In genomic region chr9:134452728-134453127, GRCh38 we compare ENCODE assay signal across 19 cellular contexts.
DNase-seq lines count a peak whose midpoint lies in the region; ATAC-seq, FAIRE-seq and TF ChIP-seq lines count a peak whose summit lies in the region.
"Had no signal": no experiment of that assay in that cellular context is flagged by ENCODE, and none has a peak within 500 bp of the region (broad histone marks: within the 10 kb centered on the region; RNA-seq: fewer than 3 reads in every experiment).

No MANE protein-coding gene starts in this region.

- no peaks in the 10 kb centered on the region for H3K27me3 Mint-ChIP-seq in CD8-positive, alpha-beta memory T cell
- peaks cover 3 to 10% (median 4%) of the 10 kb centered on the region in 3 donors for H3K27me3 Mint-ChIP-seq in immature natural killer cell (ENCODE audit: low read depth in 3 of 3)
- peaks cover 3% of the 10 kb centered on the region for H3K27me3 Mint-ChIP-seq in endodermal cell (ENCODE audit: insufficient read depth)
- H3K27me3 Mint-ChIP-seq: B cell had no signal

- TF ChIP-seq CTCF in HepG2 (CRISPR knock-in tag; IDR thresholded peaks at IDR 0.05) = no peak
- no peak for TF ChIP-seq CTCF in right lobe of liver (IDR thresholded peaks at IDR 0.05)
- no peak for TF ChIP-seq CTCF in endodermal cell (conservative IDR thresholded peaks at IDR 0.05)

- H3K36me3 Mint-ChIP-seq in CD8-positive, alpha-beta memory T cell = no peaks in the 10 kb centered on the region
- H3K36me3 Mint-ChIP-seq in immature natural killer cell (peaks cover 0 to 2% (median 0%) of the 10 kb centered on the region in 3 donors), endodermal cell (ENCODE audit: low read depth) (no peaks in the 10 kb centered on the region)
- H3K36me3 Mint-ChIP-seq: CD8-positive, alpha-beta T cell had no signal

- ATAC-seq in HepG2 = no peak
- ATAC-seq in right lobe of liver = no peak
- no peak for ATAC-seq in GM18873 (IDR thresholded peaks at IDR 0.05; ENCODE audit: low FRiP score, unreplicated experiment)
- ATAC-seq: CD8-positive, alpha-beta T cell; HCT116; K562 had no signal

- H3K9me3 ChIP-seq in HepG2 (ENCODE audit: low read length) (peaks cover 16% of the 10 kb centered on the region), right lobe of liver (no peaks in the 10 kb centered on the region), endodermal cell (ENCODE audit: control insufficient read depth, low read length) (peaks cover 3% of the 10 kb centered on the region)
- H3K9me3 ChIP-seq in CD8-positive, alpha-beta memory T cell (ENCODE audit: low read length) = no peaks in the 10 kb centered on the region

- TF ChIP-seq POLR2A in HepG2 (IDR thresholded peaks at IDR 0.05; ENCODE audit: insufficient read depth in 1 of 2, low read depth in 2 of 2, low read length in 2 of 2) (no peak), right lobe of liver (IDR thresholded peaks at IDR 0.05) (no peak)

- H3K27ac Mint-ChIP-seq in CD8-positive, alpha-beta memory T cell = peak overlapping the region in 5 of 8 donors; percentile 32 to 84 (median 54)
- peak overlapping the region in 4 of 6 donors; percentile 48 to 70 (median 60) for H3K27ac Mint-ChIP-seq in immature natural killer cell
- no peak overlapping the region for H3K27ac Mint-ChIP-seq in endodermal cell
- H3K27ac Mint-ChIP-seq: CD8-positive, alpha-beta T cell had no signal

- no peak for FAIRE-seq in HepG2 (lab: Jason Lieb, UNC)
- FAIRE-seq: G401.6, GM12892, GM18507, K562 had no signal

- intact Hi-C loops in HepG2 (cut with micrococcal nuclease; ENCODE audit: unreplicated experiment) = no loop called here
- intact Hi-C loops in right lobe of liver (cut with DNase I) = loop anchor here in 1 of 2 donors (10.0 kb wide), 1 partner anchor 282 kb away; no protein-coding TSS in a partner anchor

- peaks cover 0 to 25% of the 10 kb centered on the region in 2 experiments; a peak in 4 of 5 replicates for H3K27me3 ChIP-seq in HepG2 (ENCODE audit: control insufficient read depth in 1 of 2, insufficient read depth in 2 of 2, low read length in 2 of 2)
- H3K27me3 ChIP-seq in right lobe of liver = no peaks in the 10 kb centered on the region
- H3K27me3 ChIP-seq in CD8-positive, alpha-beta memory T cell (ENCODE audit: insufficient read depth, low read length, poor library complexity, severe bottlenecking) = no peaks in the 10 kb centered on the region
- peaks cover 5% of the 10 kb centered on the region for H3K27me3 ChIP-seq in endodermal cell (ENCODE audit: control insufficient read depth, insufficient read depth, low read length, poor library complexity, severe bottlenecking)

- no peak overlapping the region for H3K9ac ChIP-seq in HepG2 (ENCODE audit: insufficient read depth, low read depth, low read length)
- no peak overlapping the region for H3K9ac ChIP-seq in endodermal cell (ENCODE audit: extremely low read depth, low read length, poor library complexity, severe bottlenecking)

- POLR2A ChIA-PET in HepG2 (lab: Yijun Ruan, JAX) = no interaction called here
- POLR2A ChIA-PET in CD8-positive, alpha-beta memory T cell (lab: Charles Lee) = no interaction called here

- H3K36me3 ChIP-seq in HepG2 (replicated peaks in 1 of 2; ENCODE audit: control insufficient read depth in 1 of 2, insufficient read depth in 2 of 2, low read length in 2 of 2) (no peaks in the 10 kb centered on the region), right lobe of liver (no peaks in the 10 kb centered on the region), endodermal cell (ENCODE audit: control insufficient read depth, insufficient read depth, low read length) (no peaks in the 10 kb centered on the region)
- H3K36me3 ChIP-seq in CD8-positive, alpha-beta memory T cell (ENCODE audit: insufficient read depth, low read length) = no peaks in the 10 kb centered on the region

- H4K20me1 ChIP-seq in HepG2 (ENCODE audit: insufficient read depth, low read length) = no peaks in the 10 kb centered on the region

- no peak for TF ChIP-seq RAD21 in HepG2 (CRISPR knock-in tag; IDR thresholded peaks at IDR 0.05)

- peaks cover 3 to 9% (median 4%) of the 10 kb centered on the region in 5 donors for H3K9me3 Mint-ChIP-seq in CD8-positive, alpha-beta memory T cell
- peaks cover 0 to 10% (median 4%) of the 10 kb centered on the region in 6 donors for H3K9me3 Mint-ChIP-seq in immature natural killer cell
- peaks cover 18% of the 10 kb centered on the region for H3K9me3 Mint-ChIP-seq in endodermal cell

- peak overlapping the region in 1 of 7 donors; percentile 27 for H3K4me3 Mint-ChIP-seq in CD8-positive, alpha-beta memory T cell
- H3K4me3 Mint-ChIP-seq in immature natural killer cell (no peak overlapping the region), endodermal cell (no peak overlapping the region)
- H3K4me3 Mint-ChIP-seq: B cell; CD8-positive, alpha-beta T cell had no signal

- H2AFZ ChIP-seq in HepG2 (ENCODE audit: low read length) = no peak overlapping the region

- TF ChIP-seq EP300 in HepG2 (IDR thresholded peaks at IDR 0.05; ENCODE audit: low read depth in 2 of 2, low read length in 2 of 2) (no peak), HepG2 (CRISPR knock-in tag; IDR thresholded peaks at IDR 0.05; ENCODE audit: borderline replicate concordance) (no peak)

- 25% methylated on average over 4 of the region's 4 CpGs for WGBS in HepG2 (ENCODE audit: low lambda C conversion rate)
- 100% methylated on average over 2 of the region's 4 CpGs for WGBS in right lobe of liver (ENCODE audit: insufficient coverage, low coverage, low lambda C conversion rate, missing lambda C conversion rate)
- 97 to 100% methylated on average over 3 to 4 of the region's 4 CpGs for WGBS in endodermal cell (ENCODE audit: insufficient coverage in 1 of 2, insufficient read length in 1 of 2), 2 experiments

- H3K27ac ChIP-seq in HepG2 (ENCODE audit: extremely low read length, insufficient read depth, low read length) = no peak overlapping the region
- no peak overlapping the region for H3K27ac ChIP-seq in right lobe of liver
- no peak overlapping the region for H3K27ac ChIP-seq in CD8-positive, alpha-beta memory T cell (ENCODE audit: low read depth, low read length)
- no peak overlapping the region for H3K27ac ChIP-seq in endodermal cell (ENCODE audit: low read depth, low read length)
- H3K27ac ChIP-seq: C4-2B had no signal

- H3K4me3 ChIP-seq in HepG2 (replicated peaks in 1 of 3; ENCODE audit: insufficient read depth in 1 of 3, low read depth in 2 of 3, low read length in 3 of 3) (no peak overlapping the region), right lobe of liver (no peak overlapping the region), endodermal cell (ENCODE audit: low read length) (no peak overlapping the region)
- no peak overlapping the region for H3K4me3 ChIP-seq in CD8-positive, alpha-beta memory T cell (ENCODE audit: low read length)
- H3K4me3 ChIP-seq: K562 had no signal

- peaks cover 14 to 19% (median 14%) of the 10 kb centered on the region in 3 donors for H3K4me1 Mint-ChIP-seq in CD8-positive, alpha-beta memory T cell
- H3K4me1 Mint-ChIP-seq in immature natural killer cell = peaks cover 19 to 20% of the 10 kb centered on the region in 2 donors
- H3K4me1 Mint-ChIP-seq in endodermal cell = no peaks in the 10 kb centered on the region

- H3K79me2 ChIP-seq in HepG2 (ENCODE audit: insufficient read depth, low read length) = no peaks in the 10 kb centered on the region

- in situ Hi-C loops in HepG2 (cut with HindIII; ENCODE audit: extremely low pct_ligation_motif_present, low pct_unique_long_range_greater_than_20kb) = loop anchor here (10.0 kb wide), 1 partner anchor 282 kb away; no protein-coding TSS in a partner anchor

- H3K4me2 ChIP-seq in HepG2 (ENCODE audit: low read depth, low read length) = no peak overlapping the region

- BruUV-seq in HepG2 (replicated peaks; lab: Mats Ljungman, UMichigan) = no TSS peak

- DNase-seq in HepG2 (ENCODE audit: low spot score) (no peak), right lobe of liver (no peak), immature natural killer cell (no peak), inferior parietal cortex (ENCODE audit: extremely low spot score) (no peak), endodermal cell (no peak)
- no peak for DNase-seq in CD8-positive, alpha-beta memory T cell
- DNase-seq: CD8-positive, alpha-beta T cell; COR-L47; DMS 273 treated with DMSO at 0.1 percent for 48 hours; GOT3; H7 had no signal

- CTCF ChIA-PET in HepG2 (lab: Yijun Ruan, JAX; ENCODE audit: low intra/inter-chr PET ratio, low total read pairs) = no interaction called here
- CTCF ChIA-PET in CD8-positive, alpha-beta memory T cell (lab: Charles Lee) = interaction anchor here (0.9 to 1.6 kb wide), 2 partner anchors 10 to 282 kb away, joined by 5 read pairs; no protein-coding TSS in a partner anchor

- no peaks in the 10 kb centered on the region for H3K4me1 ChIP-seq in HepG2 (ENCODE audit: insufficient read depth, low read length)
- H3K4me1 ChIP-seq in right lobe of liver = no peaks in the 10 kb centered on the region
- peaks cover 20% of the 10 kb centered on the region for H3K4me1 ChIP-seq in CD8-positive, alpha-beta memory T cell (ENCODE audit: insufficient read depth, low read length)
- no peaks in the 10 kb centered on the region for H3K4me1 ChIP-seq in endodermal cell (ENCODE audit: control insufficient read depth, insufficient read depth, low read length)

TF ChIP-seq in HepG2, 621 proteins besides CTCF, POLR2A, EP300 and RAD21:
- TF ChIP-seq SYNCRIP (IDR thresholded peaks at IDR 0.05; ENCODE audit: insufficient read depth, low read depth, low read length) = no peak
- TF ChIP-seq ZNF781 (CRISPR knock-in tag; IDR thresholded peaks at IDR 0.05; ENCODE audit: borderline replicate concordance, not compliant biosample characterization) = no peak
- TF ChIP-seq ZBTB8A (CRISPR knock-in tag; IDR thresholded peaks at IDR 0.05; ENCODE audit: borderline replicate concordance, low read depth) = no peak
- no peak for TF ChIP-seq SALL2 (CRISPR knock-in tag; IDR thresholded peaks at IDR 0.05)
- no peak for TF ChIP-seq ZNF496 (CRISPR knock-in tag; IDR thresholded peaks at IDR 0.05; ENCODE audit: insufficient replicate concordance)
- no peak for TF ChIP-seq TCF7 (IDR thresholded peaks at IDR 0.05; ENCODE audit: low read depth)
- TF ChIP-seq MNT (IDR thresholded peaks at IDR 0.05) = 0 out of 2 replicates have a peak, but pooled peaks have one; percentile 43
